In the genomic region with DNA sequence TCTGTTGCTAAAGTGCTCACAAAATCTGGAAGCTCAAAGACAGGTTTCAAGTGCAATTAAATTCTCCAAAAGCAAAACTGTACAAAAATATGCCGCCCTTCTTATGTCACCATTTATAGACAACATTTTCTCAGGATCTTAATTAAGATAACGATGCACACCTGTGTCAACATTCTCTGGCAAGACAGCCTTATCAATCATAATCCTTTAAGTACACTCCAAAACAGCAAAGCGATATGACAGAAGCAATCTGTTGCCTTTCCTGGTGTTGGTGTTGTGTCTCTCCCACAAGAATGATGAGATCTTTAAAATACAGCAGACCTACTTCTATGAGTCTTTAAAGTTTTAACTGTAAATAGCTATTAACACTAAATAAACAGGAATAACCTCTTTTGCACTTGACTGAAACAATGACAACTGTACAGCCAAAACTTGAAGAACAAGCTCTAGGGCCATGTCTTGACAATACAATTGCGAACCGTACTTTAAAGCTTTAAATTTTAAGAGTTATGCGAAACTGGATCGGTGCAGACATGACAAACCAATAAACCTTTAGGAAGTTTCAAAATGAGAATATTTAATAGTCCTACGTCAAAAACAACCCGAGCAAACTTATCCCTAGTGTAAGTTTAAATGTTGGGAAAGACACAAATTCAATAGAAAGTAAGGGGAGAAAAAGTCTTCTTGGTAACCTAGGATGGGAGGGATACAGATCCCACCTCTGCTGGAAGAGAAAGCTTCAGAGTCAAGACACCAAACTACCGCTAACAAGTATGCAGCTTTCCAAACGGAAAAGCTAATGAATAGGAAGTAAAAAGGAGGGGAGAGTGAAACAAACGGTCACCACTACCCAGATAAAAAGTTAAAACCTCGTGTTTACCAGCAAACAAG, we compare ENCODE assay signal across 8 cellular contexts. TPM values are rescaled to one million over a fixed set of nuclear protein-coding genes. Genes with fewer than 3 reads are reported as not detected.
A peak's percentile ranks its signal among the peaks of the same experiment; 100 is the strongest.
DNase-seq lines count a peak whose midpoint lies in the region; ATAC-seq and TF ChIP-seq lines count a peak whose summit lies in the region.

No MANE protein-coding gene starts in this region.

- peaks cover 10% of the 10 kb centered on the region for H3K36me3 Mint-ChIP-seq in activated naive CD4-positive, alpha-beta T cell treated with anti-CD3 and anti-CD28 coated beads, Interleukin-2, amount 50 U/mL, for 24 hours
- peaks cover 19 to 24% of the 10 kb centered on the region in 2 donors for H3K36me3 Mint-ChIP-seq in activated naive CD4-positive, alpha-beta T cell treated with anti-CD3 and anti-CD28 coated beads, Interleukin-2, amount 50 U/mL, for 72 hours
- H3K36me3 Mint-ChIP-seq in glutamatergic neuron (ENCODE audit: unreplicated experiment) = no peaks in the 10 kb centered on the region

- peaks cover 56% of the 10 kb centered on the region for H3K27me3 ChIP-seq in RWPE2 (ENCODE audit: insufficient read depth, poor library complexity, severe bottlenecking)
- peaks cover 7 to 77% of the 10 kb centered on the region in 2 donors for H3K27me3 ChIP-seq in tibial nerve

- TF ChIP-seq EP300 in tibial nerve (IDR thresholded peaks at IDR 0.05) = no peak

- H3K4me1 Mint-ChIP-seq in activated naive CD4-positive, alpha-beta T cell treated with anti-CD3 and anti-CD28 coated beads, Interleukin-2, amount 50 U/mL, for 24 hours = peaks cover 32% of the 10 kb centered on the region
- H3K4me1 Mint-ChIP-seq in glutamatergic neuron (ENCODE audit: low read depth, unreplicated experiment) = peaks cover 11% of the 10 kb centered on the region

- peaks cover 2% of the 10 kb centered on the region for H3K4me1 ChIP-seq in RWPE2 (ENCODE audit: insufficient read depth, poor library complexity, severe bottlenecking)
- H3K4me1 ChIP-seq in tibial nerve = peaks cover 0 to 41% (median 17%) of the 10 kb centered on the region in 4 donors

- no peak for ATAC-seq in activated naive CD4-positive, alpha-beta T cell treated with anti-CD3 and anti-CD28 coated beads, Interleukin-2, amount 50 U/mL, for 72 hours
- ATAC-seq in RWPE2 (ENCODE audit: low read depth) (no peak), GM18858 (IDR thresholded peaks at IDR 0.05; ENCODE audit: unreplicated experiment) (no peak)

- H3K4me3 Mint-ChIP-seq in activated naive CD4-positive, alpha-beta T cell treated with anti-CD3 and anti-CD28 coated beads, Interleukin-2, amount 50 U/mL, for 24 hours = peak overlapping the region; percentile 86
- peak overlapping the region; percentile 89 for H3K4me3 Mint-ChIP-seq in glutamatergic neuron (ENCODE audit: unreplicated experiment)

- no peak for DNase-seq in activated naive CD4-positive, alpha-beta T cell treated with anti-CD3 and anti-CD28 coated beads, Interleukin-2, amount 50 U/mL, for 72 hours (ENCODE audit: low spot score in 2 of 2)
- DNase-seq in RWPE2 (ENCODE audit: low spot score) (no peak), glutamatergic neuron (no peak), tibial nerve (ENCODE audit: low spot score in 2 of 2) (no peak), GM20000 (ENCODE audit: low spot score) (no peak)
- DNase-seq in activated CD4-positive, CD25-positive, alpha-beta regulatory T cell (lab: John Stamatoyannopoulos, UW) = no peak

- peak overlapping the region; percentile 30 for H3K27ac Mint-ChIP-seq in activated naive CD4-positive, alpha-beta T cell treated with anti-CD3 and anti-CD28 coated beads, Interleukin-2, amount 50 U/mL, for 24 hours
- no peak overlapping the region for H3K27ac Mint-ChIP-seq in activated naive CD4-positive, alpha-beta T cell treated with anti-CD3 and anti-CD28 coated beads, Interleukin-2, amount 50 U/mL, for 72 hours
- H3K27ac Mint-ChIP-seq in glutamatergic neuron (ENCODE audit: unreplicated experiment) = peak overlapping the region; percentile 74

- peak overlapping the region; percentile 46 for H3K27ac ChIP-seq in RWPE2 (ENCODE audit: poor library complexity, severe bottlenecking)
- H3K27ac ChIP-seq in tibial nerve = no peak overlapping the region

- TF ChIP-seq CTCF in RWPE2 (IDR thresholded peaks at IDR 0.05; ENCODE audit: poor library complexity, severe bottlenecking) (no peak), glutamatergic neuron (IDR thresholded peaks at IDR 0.05; ENCODE audit: partially characterized antibody, unreplicated experiment) (no peak), tibial nerve (IDR thresholded peaks at IDR 0.05) (no peak), GM20000 (IDR thresholded peaks at IDR 0.05; ENCODE audit: extremely low read depth, missing control alignments) (no peak)

- TF ChIP-seq POLR2A in tibial nerve (IDR thresholded peaks at IDR 0.05) = no peak

- H3K36me3 ChIP-seq in RWPE2 (ENCODE audit: low read depth) (no peaks in the 10 kb centered on the region), tibial nerve (no peaks in the 10 kb centered on the region)

- peaks cover 20% of the 10 kb centered on the region for H3K9me3 Mint-ChIP-seq in activated naive CD4-positive, alpha-beta T cell treated with anti-CD3 and anti-CD28 coated beads, Interleukin-2, amount 50 U/mL, for 24 hours
- peaks cover 4% of the 10 kb centered on the region in 2 donors for H3K9me3 Mint-ChIP-seq in activated naive CD4-positive, alpha-beta T cell treated with anti-CD3 and anti-CD28 coated beads, Interleukin-2, amount 50 U/mL, for 72 hours
- peaks cover 9% of the 10 kb centered on the region for H3K9me3 Mint-ChIP-seq in glutamatergic neuron (ENCODE audit: unreplicated experiment)

- H3K9me3 ChIP-seq in RWPE2 (ENCODE audit: severe bottlenecking) = no peaks in the 10 kb centered on the region
- no peaks in the 10 kb centered on the region for H3K9me3 ChIP-seq in tibial nerve

- H3K27me3 Mint-ChIP-seq in activated naive CD4-positive, alpha-beta T cell treated with anti-CD3 and anti-CD28 coated beads, Interleukin-2, amount 50 U/mL, for 24 hours = peaks cover 50% of the 10 kb centered on the region
- H3K27me3 Mint-ChIP-seq in glutamatergic neuron (ENCODE audit: unreplicated experiment) = peaks cover 11% of the 10 kb centered on the region

- WGBS in tibial nerve, 2 donors = 33 to 36% methylated on average over 13 of the region's 13 CpGs

- peak overlapping the region; percentile 80 for H3K4me3 ChIP-seq in RWPE2 (ENCODE audit: severe bottlenecking)
- H3K4me3 ChIP-seq in tibial nerve = peak overlapping the region in 3 of 4 donors; percentile 16 to 72 (median 30)

RNA-seq across cellular contexts. Expression of a gene that starts 3.3 kb away (rescaled TPM):
- not detected for total RNA-seq in activated naive CD4-positive, alpha-beta T cell treated with anti-CD3 and anti-CD28 coated beads, Interleukin-2, amount 50 U/mL, for 72 hours
- total RNA-seq in glutamatergic neuron (ENCODE audit: unreplicated experiment) (4.7 TPM), tibial nerve (not detected)

Comparison
In these comparisons a context has a peak if more than half of its experiments do, and no peak if none do; other contexts are left out.
1. H3K27ac Mint-ChIP-seq: peak in activated naive CD4-positive, alpha-beta T cell treated with anti-CD3 and anti-CD28 coated beads, Interleukin-2, amount 50 U/mL, for 24 hours (single experiment) and glutamatergic neuron (single experiment); none in activated naive CD4-positive, alpha-beta T cell treated with anti-CD3 and anti-CD28 coated beads, Interleukin-2, amount 50 U/mL, for 72 hours (0 of 2).